In the genomic region with DNA sequence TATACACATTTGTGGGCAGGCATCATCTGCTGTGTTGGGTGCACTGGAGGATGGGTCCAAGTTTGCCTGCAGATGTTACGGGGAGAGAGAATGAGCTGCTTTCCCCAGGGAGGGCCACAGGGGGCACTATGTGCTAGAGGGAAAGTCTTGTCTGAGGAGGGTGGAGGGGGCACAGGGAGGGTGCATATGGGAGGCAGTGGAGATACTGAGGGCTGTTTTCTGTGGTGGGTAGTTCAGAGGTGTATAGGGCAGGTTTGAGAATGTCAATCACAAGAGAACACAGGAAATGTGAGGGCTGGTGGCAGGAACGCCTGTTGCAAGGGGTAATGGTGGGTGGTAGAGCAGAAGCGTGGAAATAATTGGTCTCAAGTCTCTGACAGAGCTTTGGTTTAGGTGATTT, we compare ENCODE assay signal across 11 cellular contexts. TPM values are rescaled to one million over a fixed set of nuclear protein-coding genes. Genes with fewer than 3 reads are reported as not detected.
A peak's percentile ranks its signal among the peaks of the same experiment; 100 is the strongest.
DNase-seq lines count a peak whose midpoint lies in the region; ATAC-seq and TF ChIP-seq lines count a peak whose summit lies in the region.
"Had no signal": no experiment of that assay in that cellular context is flagged by ENCODE, and none has a peak within 500 bp of the region (broad histone marks: within the 10 kb centered on the region; RNA-seq: fewer than 3 reads in every experiment).

No MANE protein-coding gene starts in this region.

- H3K9me3 Mint-ChIP-seq in central memory CD8-positive, alpha-beta T cell = no peaks in the 10 kb centered on the region
- H3K9me3 Mint-ChIP-seq: activated naive CD4-positive, alpha-beta T cell treated with anti-CD3 and anti-CD28 coated beads, Interleukin-2, amount 50 U/mL, for 24 hours had no signal

- WGBS in prostate gland = 89% methylated on average over 3 of the region's 3 CpGs
- WGBS in thyroid gland, 2 donors = 94 to 99% methylated on average over 3 of the region's 3 CpGs

- peak overlapping the region; percentile 19 for H3K4me3 Mint-ChIP-seq in central memory CD8-positive, alpha-beta T cell
- H3K4me3 Mint-ChIP-seq: activated naive CD4-positive, alpha-beta T cell treated with anti-CD3 and anti-CD28 coated beads, Interleukin-2, amount 50 U/mL, for 24 hours had no signal

- H3K4me3 ChIP-seq in WERI-Rb-1 (ENCODE audit: low read depth, low read length) = no peak overlapping the region
- no peak overlapping the region for H3K4me3 ChIP-seq in prostate gland
- H3K4me3 ChIP-seq in thyroid gland (replicated peaks in 1 of 3) = no peak overlapping the region

- peak; percentile 70 for ATAC-seq in central memory CD8-positive, alpha-beta T cell (replicated peaks; ENCODE audit: extremely low read depth, poor library complexity, severe bottlenecking)
- ATAC-seq in HG02610 (IDR thresholded peaks at IDR 0.05; ENCODE audit: unreplicated experiment) = no peak

- no peaks in the 10 kb centered on the region for H3K27me3 Mint-ChIP-seq in central memory CD8-positive, alpha-beta T cell
- H3K27me3 Mint-ChIP-seq: activated naive CD4-positive, alpha-beta T cell treated with anti-CD3 and anti-CD28 coated beads, Interleukin-2, amount 50 U/mL, for 24 hours had no signal

- H3K9me3 ChIP-seq in WERI-Rb-1 (ENCODE audit: severe bottlenecking) (no peaks in the 10 kb centered on the region), prostate gland (no peaks in the 10 kb centered on the region), thyroid gland (no peaks in the 10 kb centered on the region)

- H3K36me3 ChIP-seq in WERI-Rb-1 (peaks cover 8% of the 10 kb centered on the region), prostate gland (peaks cover 5 to 6% of the 10 kb centered on the region in 2 donors), thyroid gland (peaks cover 43 to 44% of the 10 kb centered on the region in 2 donors)

- H3K27ac ChIP-seq in WERI-Rb-1 (no peak overlapping the region), prostate gland (no peak overlapping the region), thyroid gland (no peak overlapping the region)

- H3K36me3 Mint-ChIP-seq in central memory CD8-positive, alpha-beta T cell (ENCODE audit: insufficient read depth) = peaks cover 17% of the 10 kb centered on the region

- no peaks in the 10 kb centered on the region for H3K4me1 ChIP-seq in prostate gland (replicated peaks)
- no peaks in the 10 kb centered on the region for H3K4me1 ChIP-seq in thyroid gland

- peak overlapping the region; percentile 6 for H3K27ac Mint-ChIP-seq in central memory CD8-positive, alpha-beta T cell (ENCODE audit: low read depth)

- peaks cover 24% of the 10 kb centered on the region for H3K4me1 Mint-ChIP-seq in central memory CD8-positive, alpha-beta T cell

- no peak for TF ChIP-seq POLR2A in prostate gland (IDR thresholded peaks at IDR 0.05)
- TF ChIP-seq POLR2A in thyroid gland (IDR thresholded peaks at IDR 0.05) = no peak

- DNase-seq in GM13977 (ENCODE audit: low spot score) (no peak), WERI-Rb-1 (peak; percentile 46), prostate gland (ENCODE audit: low spot score) (no peak), H4 (ENCODE audit: low spot score) (no peak), thyroid gland (no peak)
- peak; percentile 37 to 42 for DNase-seq in central memory CD8-positive, alpha-beta T cell (ENCODE audit: low spot score in 2 of 2)
- peak; percentile 37 to 70 for DNase-seq in stimulated activated CD4-positive, alpha-beta T cell treated with anti-CD3 and anti-CD28 coated beads, Interleukin-4, amount 100 ng/mL, for 4 hours
- DNase-seq: islet precursor cell, NCI-H510A had no signal

- in situ Hi-C loops in GM13977 (cut with MboI; ENCODE audit: low pct_unique_long_range_greater_than_20kb, low sequenced_read_pairs, unreplicated experiment) = no loop called here

- TF ChIP-seq CTCF in GM13977 (IDR thresholded peaks at IDR 0.05; ENCODE audit: extremely low read depth, insufficient read depth, missing control alignments) (peak; percentile 19), WERI-Rb-1 (IDR thresholded peaks at IDR 0.05; ENCODE audit: low read depth, low read length) (peak; percentile 62), prostate gland (IDR thresholded peaks at IDR 0.05) (no peak), thyroid gland (IDR thresholded peaks at IDR 0.05) (no peak)

- intact Hi-C loops in prostate gland (cut with DNase I) (no loop called here), thyroid gland (cut with DNase I) (no loop called here)

- no peaks in the 10 kb centered on the region for H3K27me3 ChIP-seq in WERI-Rb-1 (ENCODE audit: insufficient read depth, low read depth, severe bottlenecking)
- H3K27me3 ChIP-seq in prostate gland (replicated peaks; ENCODE audit: insufficient read depth) = no peaks in the 10 kb centered on the region
- H3K27me3 ChIP-seq in thyroid gland = no peaks in the 10 kb centered on the region

RNA-seq across cellular contexts. Expression of a gene that starts 7.7 kb away (rescaled TPM):
- total RNA-seq in prostate gland (10 to 100 TPM; 57.7 to 83.6 TPM), thyroid gland (100 to 1,000 TPM in 2 of 4 donors, 10 to 100 TPM in 2; 73.4 to 110 (median 93.1) TPM)
- 23.3 and 30.1 TPM in 2 replicates for total RNA-seq in H4 (2014; rRNA removed; shearing (Covaris generic))

RNA-seq across cellular contexts. Expression of a gene that starts 25.1 kb away (rescaled TPM):
- total RNA-seq in prostate gland (10 to 100 TPM; 27.5 to 37.3 TPM), thyroid gland (10 to 100 TPM; 26.7 to 44.9 (median 43.4) TPM)
- 26.3 and 30.7 TPM in 2 replicates for total RNA-seq in H4 (2014; rRNA removed; shearing (Covaris generic))

RNA-seq across cellular contexts. Expression of a gene that starts 25.2 kb away (rescaled TPM):
- total RNA-seq in prostate gland (10 to 100 TPM; 54.8 to 58.1 TPM), thyroid gland (10 to 100 TPM; 38.0 to 95.9 (median 63.4) TPM)
- total RNA-seq in H4 (2014; rRNA removed; shearing (Covaris generic)) = 10.9 and 24.5 TPM in 2 replicates

RNA-seq across cellular contexts. Expression of a gene that starts 49.5 kb away (rescaled TPM):
- total RNA-seq in prostate gland (not detected), thyroid gland (not detected)
- not detected in 2 replicates for total RNA-seq in H4 (2014; rRNA removed; shearing (Covaris generic))

RNA-seq across cellular contexts. Expression of a gene that starts 50.8 kb away (rescaled TPM):
- 1 to 10 TPM in 1 of 2 donors, not detected in 1; 4.4 TPM for total RNA-seq in prostate gland
- total RNA-seq in H4 (2014; rRNA removed; shearing (Covaris generic)) = not detected in 2 replicates
- total RNA-seq in thyroid gland = not detected

Comparison
In these comparisons a context has a peak if more than half of its experiments do, and no peak if none do; other contexts are left out.
1. DNase-seq: peak in WERI-Rb-1 (single experiment), central memory CD8-positive, alpha-beta T cell (2 of 2) and stimulated activated CD4-positive, alpha-beta T cell treated with anti-CD3 and anti-CD28 coated beads, Interleukin-4, amount 100 ng/mL, for 4 hours (2 of 2); none in GM13977 (single experiment), prostate gland (single experiment), H4 (single experiment) and thyroid gland (0 of 2).
2. CTCF ChIP-seq: peak in GM13977 (single experiment) and WERI-Rb-1 (single experiment); none in prostate gland (0 of 4) and thyroid gland (0 of 6).